In genomic region chr1:183310753-183311465, GRCh38 we compare ENCODE assay signal across 11 cellular contexts.
DNase-seq lines count a peak whose midpoint lies in the region; ATAC-seq lines count a peak whose summit lies in the region.
"Had no signal": no experiment of that assay in that cellular context is flagged by ENCODE, and none has a peak within 500 bp of the region (broad histone marks: within the 10 kb centered on the region; RNA-seq: fewer than 3 reads in every experiment).

No MANE protein-coding gene starts in this region.

- no peaks in the 10 kb centered on the region for H3K4me1 ChIP-seq in esophagus (ENCODE audit: control insufficient read depth in 2 of 2, insufficient read depth in 2 of 2, low read length in 1 of 2)
- peaks cover 0 to 7% (median 6%) of the 10 kb centered on the region in 3 donors for H3K4me1 ChIP-seq in skeletal muscle tissue (ENCODE audit: control insufficient read depth in 3 of 3, insufficient read depth in 3 of 3, low read length in 3 of 3)
- H3K4me1 ChIP-seq: right lobe of liver had no signal

- 34 to 42% methylated on average over 5 of the region's 5 CpGs for WGBS in esophagus, 2 donors

- H3K36me3 ChIP-seq in esophagus (ENCODE audit: control insufficient read depth in 2 of 2, insufficient read depth in 2 of 2, low read length in 1 of 2) (no peaks in the 10 kb centered on the region), skeletal muscle tissue (ENCODE audit: control insufficient read depth in 3 of 3, insufficient read depth in 3 of 3, low read length in 3 of 3) (no peaks in the 10 kb centered on the region)
- H3K36me3 ChIP-seq: right lobe of liver had no signal

- no peaks in the 10 kb centered on the region for H3K9me3 ChIP-seq in esophagus (ENCODE audit: control insufficient read depth in 2 of 2, insufficient read depth in 1 of 2, low read depth in 1 of 2, low read length in 1 of 2)
- no peaks in the 10 kb centered on the region for H3K9me3 ChIP-seq in skeletal muscle tissue (ENCODE audit: control insufficient read depth in 3 of 3, low read length in 3 of 3)
- H3K9me3 ChIP-seq: right lobe of liver had no signal

- in situ Hi-C loops in G401 (cut with HindIII; ENCODE audit: low sequenced_read_pairs): no loop called here

- H3K4me3 ChIP-seq in esophagus (ENCODE audit: low read depth in 1 of 2, low read length in 2 of 2): no peak overlapping the region
- H3K4me3 ChIP-seq in skeletal muscle tissue (ENCODE audit: low read length in 3 of 3): no peak overlapping the region
- H3K4me3 ChIP-seq: right lobe of liver had no signal

- H3K27ac ChIP-seq in esophagus (ENCODE audit: low read depth in 2 of 2, low read length in 1 of 2) (peak overlapping the region; percentile 1 to 47), skeletal muscle tissue (ENCODE audit: low read depth, low read length) (peak overlapping the region; percentile 5)
- H3K27ac ChIP-seq: right lobe of liver had no signal

- DNase-seq in G401 (ENCODE audit: low spot score) (peak; percentile 76), RKO (ENCODE audit: low spot score) (peak; percentile 14), HT-29 (ENCODE audit: low spot score) (no peak), HK-2 (ENCODE audit: unreplicated experiment) (no peak), NCI-H526 treated with DMSO at 0.1 percent for 48 hours (lab: John Stamatoyannopoulos, UW) (no peak)
- DNase-seq: NCI-H774, right lobe of liver, T-cell had no signal

- ATAC-seq in GM18867 (IDR thresholded peaks at IDR 0.05; ENCODE audit: unreplicated experiment): no peak
- ATAC-seq: T-cell had no signal

- no peaks in the 10 kb centered on the region for H3K27me3 ChIP-seq in esophagus (ENCODE audit: control insufficient read depth in 1 of 2, insufficient read depth in 2 of 2, low read length in 2 of 2)
- H3K27me3 ChIP-seq in skeletal muscle tissue (ENCODE audit: control insufficient read depth in 3 of 3, insufficient read depth in 3 of 3, low read length in 3 of 3): no peaks in the 10 kb centered on the region
- H3K27me3 ChIP-seq: right lobe of liver had no signal

- no peak overlapping the region for H3K9ac ChIP-seq in skeletal muscle tissue (ENCODE audit: low read depth in 1 of 3, low read length in 3 of 3)

Comparison
In these comparisons a context has a peak if more than half of its experiments do, and no peak if none do; other contexts are left out.
1. DNase-seq: peak in G401 (single experiment) and RKO (single experiment); none in HT-29 (single experiment), HK-2 (single experiment) and NCI-H526 treated with DMSO at 0.1 percent for 48 hours (single experiment).